In genomic region chr13:23813635-23814034, GRCh38 we compare ENCODE assay signal across 37 cellular contexts.
"Had no signal": no experiment of that assay in that cellular context is flagged by ENCODE, and none has a peak within 500 bp of the region (broad histone marks: within the 10 kb centered on the region; RNA-seq: fewer than 3 reads in every experiment).

No MANE protein-coding gene starts in this region.

- ATAC-seq: activated CD8-positive, alpha-beta T cell treated with anti-CD3 and anti-CD28 coated beads for 36 hours; activated naive CD8-positive, alpha-beta T cell treated with anti-CD3 and anti-CD28 coated beads, Interleukin-2, amount 50 U/mL, for 24 hours; activated T-cell treated with anti-CD3 and anti-CD28 coated beads, Interleukin-2, amount 50 U/mL, for 4 hours; activated T-cell treated with anti-CD3 and anti-CD28 coated beads, Interleukin-2, amount 50 U/mL, for 72 hours; activated T-helper 17 cell treated with anti-CD3 and anti-CD28 coated beads, Interleukin-2, amount 50 U/mL, for 72 hours had no signal

- H3K27me3 ChIP-seq: ascending aorta, cardiac muscle cell had no signal

- H3K9me3 Mint-ChIP-seq: activated B cell treated with CpG ODN at 0.5 μM for 24 hours; activated CD4-positive, alpha-beta memory T cell treated with anti-CD3 and anti-CD28 coated beads for 36 hours; activated CD4-positive, alpha-beta T cell treated with anti-CD3 and anti-CD28 coated beads, Interleukin-2, amount 10 ng/mL, durations not matched to agents 24 days and 14 days; activated CD8-positive, alpha-beta T cell treated with anti-CD3 and anti-CD28 coated beads for 36 hours; activated naive CD4-positive, alpha-beta T cell treated with anti-CD3 and anti-CD28 coated beads for 36 hours; activated naive CD8-positive, alpha-beta T cell treated with anti-CD3 and anti-CD28 coated beads, Interleukin-2, amount 10 ng/mL, durations not matched to agents 7 days and 5 days; activated naive CD8-positive, alpha-beta T cell treated with anti-CD3 and anti-CD28 coated beads, Interleukin-2, amount 50 U/mL, for 24 hours; activated T-cell treated with anti-CD3 and anti-CD28 coated beads, Interleukin-2, amount 50 U/mL, for 4 hours; activated T-cell treated with anti-CD3 and anti-CD28 coated beads, Interleukin-2, amount 50 U/mL, for 72 hours; activated T-helper 1 cell treated with anti-CD3 and anti-CD28 coated beads, Interleukin-12 subunit alpha, Interleukin-12 subunit beta, Interleukin-2, Interleukin-4 antibody, amounts not matched to agents 30 ng/mL and 10 ng/mL and 1 ng/mL, durations not matched to agents 14 hours and 24 hours and 36 hours; activated T-helper 17 cell treated with anti-CD3 and anti-CD28 coated beads, Interleukin-2, amount 50 U/mL, for 72 hours; brain; central memory CD8-positive, alpha-beta T cell; T-helper 1 cell treated with Interleukin-12 subunit alpha and Interleukin-12 subunit beta and Interleukin-4 antibody, amounts not matched to agents 30 μg/mL and 1 μg/mL, for 36 hours; T-helper 2 cell treated with Interferon-gamma antibody and Interleukin-4, amounts not matched to agents 5 μg/mL and 100 μg/mL, for 36 hours had no signal

- H3K27ac Mint-ChIP-seq: activated B cell treated with CpG ODN at 0.5 μM for 24 hours; activated CD4-positive, alpha-beta memory T cell treated with anti-CD3 and anti-CD28 coated beads for 36 hours; activated CD4-positive, alpha-beta T cell treated with anti-CD3 and anti-CD28 coated beads, Interleukin-2, amount 10 ng/mL, durations not matched to agents 24 days and 14 days; activated CD8-positive, alpha-beta T cell treated with anti-CD3 and anti-CD28 coated beads for 36 hours; activated naive CD4-positive, alpha-beta T cell treated with anti-CD3 and anti-CD28 coated beads for 36 hours; activated naive CD8-positive, alpha-beta T cell; activated naive CD8-positive, alpha-beta T cell treated with anti-CD3 and anti-CD28 coated beads, Interleukin-2, amount 10 ng/mL, durations not matched to agents 7 days and 5 days; activated naive CD8-positive, alpha-beta T cell treated with anti-CD3 and anti-CD28 coated beads, Interleukin-2, amount 50 U/mL, for 24 hours; activated T-cell treated with anti-CD3 and anti-CD28 coated beads, Interleukin-2, amount 50 U/mL, for 72 hours; activated T-helper 1 cell treated with anti-CD3 and anti-CD28 coated beads, Interleukin-12 subunit alpha, Interleukin-12 subunit beta, Interleukin-2, Interleukin-4 antibody, amounts not matched to agents 30 ng/mL and 10 ng/mL and 1 ng/mL, durations not matched to agents 14 hours and 24 hours and 36 hours; activated T-helper 17 cell treated with anti-CD3 and anti-CD28 coated beads, Interleukin-2, amount 50 U/mL, for 72 hours; brain; T-helper 1 cell treated with Interleukin-12 subunit alpha and Interleukin-12 subunit beta and Interleukin-4 antibody, amounts not matched to agents 30 μg/mL and 1 μg/mL, for 36 hours; T-helper 2 cell treated with Interferon-gamma antibody and Interleukin-4, amounts not matched to agents 5 μg/mL and 100 μg/mL, for 36 hours had no signal

- FAIRE-seq: bronchial epithelial cell had no signal

- H3K4me1 ChIP-seq: ascending aorta had no signal

- DNase-seq: activated B cell treated with CpG ODN at 0.5 μM for 24 hours; activated CD4-positive, alpha-beta memory T cell treated with anti-CD3 and anti-CD28 coated beads for 36 hours; activated CD4-positive, alpha-beta T cell treated with anti-CD3 and anti-CD28 coated beads for 4 hours; activated CD4-positive, alpha-beta T cell treated with anti-CD3 and anti-CD28 coated beads, Interleukin-2, amount 10 ng/mL, durations not matched to agents 24 days and 14 days; activated CD4-positive, alpha-beta T cell treated with anti-CD3 and anti-CD28 coated beads, Interleukin-2, amount 50 U/mL, for 1 hour; activated CD4-positive, alpha-beta T cell treated with anti-CD3 and anti-CD28 coated beads, Interleukin-2, amount 50 U/mL, for 4 hours; activated CD4-positive, CD25-positive, alpha-beta regulatory T cell treated with anti-CD3 and anti-CD28 coated beads, Interleukin-2, amount 50 U/mL, for 72 hours; activated CD8-positive, alpha-beta memory T cell treated with anti-CD3 and anti-CD28 coated beads, Interleukin-2, amount 50 U/mL, for 4 hours; activated CD8-positive, alpha-beta T cell treated with anti-CD3 and anti-CD28 coated beads for 36 hours; activated effector memory CD4-positive, alpha-beta T cell treated with anti-CD3 and anti-CD28 coated beads, Interleukin-2, amount 50 U/mL, for 16 hours; activated gamma-delta T cell treated with Interleukin-2 at 50 U/mL for 16 hours; activated naive CD4-positive, alpha-beta T cell; activated naive CD4-positive, alpha-beta T cell treated with anti-CD3 and anti-CD28 coated beads for 36 hours; activated naive CD4-positive, alpha-beta T cell treated with anti-CD3 and anti-CD28 coated beads, Interleukin-2, amount 50 U/mL, for 16 hours; activated naive CD8-positive, alpha-beta T cell treated with anti-CD3 and anti-CD28 coated beads, Interleukin-2, amount 10 ng/mL, durations not matched to agents 7 days and 5 days; activated naive CD8-positive, alpha-beta T cell treated with anti-CD3 and anti-CD28 coated beads, Interleukin-2, amount 50 U/mL, for 24 hours; activated T-cell treated with anti-CD3 and anti-CD28 coated beads for 4 hours; activated T-cell treated with anti-CD3 and anti-CD28 coated beads, Interleukin-2, amount 50 U/mL, for 1 hour; activated T-cell treated with anti-CD3 and anti-CD28 coated beads, Interleukin-2, amount 50 U/mL, for 4 hours; activated T-cell treated with anti-CD3 and anti-CD28 coated beads, Interleukin-2, amount 50 U/mL, for 72 hours; amygdala; anterior cingulate cortex; caudate nucleus; cerebellar nuclear complex; T-helper 2 cell; T-helper 9 cell had no signal

- H3K36me3 Mint-ChIP-seq: activated naive CD8-positive, alpha-beta T cell treated with anti-CD3 and anti-CD28 coated beads, Interleukin-2, amount 10 ng/mL, durations not matched to agents 7 days and 5 days; brain had no signal

- H3K36me3 ChIP-seq: ascending aorta, cardiac muscle cell had no signal

- H3K27ac ChIP-seq: ascending aorta, cardiac muscle cell, VCaP had no signal

- H3K9me3 ChIP-seq: ascending aorta had no signal

- H3K4me3 ChIP-seq: ascending aorta, cardiac muscle cell had no signal
